ENCODE assay signal across 9 cellular contexts in genomic region chr2:142874293-142874814, GRCh38. TPM values are rescaled to one million over a fixed set of nuclear protein-coding genes. Genes with fewer than 3 reads are reported as not detected.
A peak's percentile ranks its signal among the peaks of the same experiment; 100 is the strongest.
DNase-seq lines count a peak whose midpoint lies in the region; ATAC-seq, FAIRE-seq and TF ChIP-seq lines count a peak whose summit lies in the region.
"Had no signal": no experiment of that assay in that cellular context is flagged by ENCODE, and none has a peak within 500 bp of the region (broad histone marks: within the 10 kb centered on the region; RNA-seq: fewer than 3 reads in every experiment).

No MANE protein-coding gene starts in this region.

- H3K27me3 ChIP-seq in foreskin keratinocyte = no peaks in the 10 kb centered on the region

- TF ChIP-seq CTCF in foreskin keratinocyte (conservative IDR thresholded peaks at IDR 0.05) = no peak

- H3K4me3 Mint-ChIP-seq in stimulated activated memory B cell treated with anti-CD40 and anti-IgM and Interleukin-4, amounts not matched to agents 10 μg/mL and 1 μg/mL and 100 μg/mL, for 72 hours = peak overlapping the region; percentile 73
- H3K4me3 Mint-ChIP-seq: T-helper 1 cell treated with Interleukin-12 subunit alpha and Interleukin-12 subunit beta and Interleukin-4 antibody, amounts not matched to agents 30 μg/mL and 1 μg/mL, for 36 hours had no signal

- no peaks in the 10 kb centered on the region for H3K36me3 Mint-ChIP-seq in stimulated activated memory B cell treated with anti-CD40 and anti-IgM and Interleukin-4, amounts not matched to agents 10 μg/mL and 1 μg/mL and 100 μg/mL, for 72 hours

- no peaks in the 10 kb centered on the region for H3K9me3 Mint-ChIP-seq in stimulated activated memory B cell treated with anti-CD40 and anti-IgM and Interleukin-4, amounts not matched to agents 10 μg/mL and 1 μg/mL and 100 μg/mL, for 72 hours
- H3K9me3 Mint-ChIP-seq: T-helper 1 cell treated with Interleukin-12 subunit alpha and Interleukin-12 subunit beta and Interleukin-4 antibody, amounts not matched to agents 30 μg/mL and 1 μg/mL, for 36 hours had no signal

- peaks cover 57% of the 10 kb centered on the region for H3K4me1 Mint-ChIP-seq in stimulated activated memory B cell treated with anti-CD40 and anti-IgM and Interleukin-4, amounts not matched to agents 10 μg/mL and 1 μg/mL and 100 μg/mL, for 72 hours

- no peaks in the 10 kb centered on the region for H3K27me3 Mint-ChIP-seq in stimulated activated memory B cell treated with anti-CD40 and anti-IgM and Interleukin-4, amounts not matched to agents 10 μg/mL and 1 μg/mL and 100 μg/mL, for 72 hours

- peak; percentile 80 for FAIRE-seq in GM19239 (lab: Jason Lieb, UNC)

- peaks cover 44% of the 10 kb centered on the region for H3K4me1 ChIP-seq in foreskin keratinocyte

- peak; percentile 97 for ATAC-seq in foreskin keratinocyte
- peak; percentile 54 for ATAC-seq in stimulated activated memory B cell treated with anti-CD40 and anti-IgM and Interleukin-4, amounts not matched to agents 10 μg/mL and 1 μg/mL and 100 μg/mL, for 72 hours

- H3K27ac ChIP-seq in foreskin keratinocyte = peak overlapping the region; percentile 99

- H3K27ac Mint-ChIP-seq in stimulated activated memory B cell treated with anti-CD40 and anti-IgM and Interleukin-4, amounts not matched to agents 10 μg/mL and 1 μg/mL and 100 μg/mL, for 72 hours = peak overlapping the region; percentile 95
- H3K27ac Mint-ChIP-seq: T-helper 1 cell treated with Interleukin-12 subunit alpha and Interleukin-12 subunit beta and Interleukin-4 antibody, amounts not matched to agents 30 μg/mL and 1 μg/mL, for 36 hours had no signal

- no peak for DNase-seq in GM19239 (ENCODE audit: insufficient read length, low spot score)
- peak; percentile 88 for DNase-seq in RPMI7951 (ENCODE audit: low read depth)
- DNase-seq in foreskin keratinocyte = peak; percentile 97
- DNase-seq in activated CD8-positive, alpha-beta memory T cell treated with anti-CD3 and anti-CD28 coated beads for 24 hours = no peak
- no peak for DNase-seq in RPMI8226
- no peak for DNase-seq in middle frontal gyrus (ENCODE audit: extremely low spot score, low spot score)
- no peak for DNase-seq in GDM1 (lab: John Stamatoyannopoulos, UW)

RNA-seq across cellular contexts. Expression of gene KYNU, which starts 3.1 kb away (rescaled TPM):
- total RNA-seq in RPMI7951 (2014; rRNA removed; shearing (Covaris generic)) = 25.5 and 31.6 TPM in 2 replicates
- total RNA-seq in foreskin keratinocyte = 0.39 and 3.6 TPM in 2 replicates
- 0.12 and 2.6 TPM in 2 replicates for polyA plus RNA-seq in foreskin keratinocyte

Comparison
In these comparisons a context has a peak if more than half of its experiments do, and no peak if none do; other contexts are left out.
1. DNase-seq: peak in RPMI7951 (single experiment) and foreskin keratinocyte (2 of 2); none in GM19239 (single experiment), activated CD8-positive, alpha-beta memory T cell treated with anti-CD3 and anti-CD28 coated beads for 24 hours (single experiment), RPMI8226 (single experiment), middle frontal gyrus (single experiment) and GDM1 (single experiment).